Comparison of ENCODE assay signal across 25 cellular contexts in the genomic region with DNA sequence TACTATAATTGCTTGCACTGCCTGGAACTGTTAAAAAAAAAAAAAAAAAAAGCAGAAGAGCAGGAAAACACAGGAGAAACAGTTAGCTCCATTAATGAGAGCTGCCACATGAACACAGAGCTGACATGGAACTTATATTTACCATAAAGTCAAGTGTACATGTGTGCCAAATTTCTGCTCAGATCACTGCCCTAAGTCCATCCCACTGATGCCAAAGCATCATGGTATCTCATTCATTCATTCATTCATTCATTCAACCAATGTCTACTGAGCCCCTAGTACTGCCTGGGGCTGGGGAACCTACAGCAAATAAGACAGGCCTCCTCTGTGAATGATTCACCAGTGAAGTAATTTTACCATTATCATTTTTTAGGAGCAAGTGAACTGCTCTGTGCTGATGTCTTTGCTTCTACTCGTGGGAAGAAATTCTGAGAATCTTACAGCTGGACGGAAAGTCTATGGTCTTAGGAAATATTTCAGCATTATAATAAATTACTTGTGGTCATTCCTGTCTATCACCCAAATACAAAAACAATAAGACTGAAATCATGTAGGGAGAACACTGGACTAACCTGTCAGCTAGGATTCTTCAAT.
"Had no signal": no experiment of that assay in that cellular context is flagged by ENCODE, and none has a peak within 500 bp of the region (broad histone marks: within the 10 kb centered on the region; RNA-seq: fewer than 3 reads in every experiment).

No MANE protein-coding gene starts in this region.

- H3K4me1 Mint-ChIP-seq: activated naive CD4-positive, alpha-beta T cell treated with anti-CD3 and anti-CD28 coated beads, Interleukin-2, amount 50 U/mL, for 24 hours; activated naive CD8-positive, alpha-beta T cell treated with anti-CD3 and anti-CD28 coated beads, Interleukin-2, amount 50 U/mL, for 24 hours; activated T-helper 17 cell treated with anti-CD3 and anti-CD28 coated beads, Interleukin-2, amount 50 U/mL, for 72 hours; stimulated activated naive B cell treated with anti-CD40 and anti-IgM and Interleukin-4, amounts not matched to agents 10 μg/mL and 1 μg/mL and 100 μg/mL, for 72 hours had no signal

- H3K4me3 ChIP-seq: left lung, ovary, stomach, tibial nerve had no signal

- H3K36me3 ChIP-seq: left lung, neutrophil, ovary, stomach, tibial nerve had no signal

- H3K27ac ChIP-seq: left lung, neutrophil, ovary, stomach had no signal

- H3K4me3 Mint-ChIP-seq: activated CD8-positive, alpha-beta T cell treated with anti-CD3 and anti-CD28 coated beads for 36 hours; activated naive CD4-positive, alpha-beta T cell treated with anti-CD3 and anti-CD28 coated beads, Interleukin-2, amount 50 U/mL, for 24 hours; activated naive CD8-positive, alpha-beta T cell treated with anti-CD3 and anti-CD28 coated beads, Interleukin-2, amount 50 U/mL, for 24 hours; activated T-cell treated with anti-CD3 and anti-CD28 coated beads, Interleukin-2, amount 50 U/mL, for 4 hours; activated T-helper 17 cell treated with anti-CD3 and anti-CD28 coated beads, Interleukin-2, amount 50 U/mL, for 72 hours; effector memory CD8-positive, alpha-beta T cell; nephron; stimulated activated naive B cell treated with anti-CD40 and anti-IgM and Interleukin-4, amounts not matched to agents 10 μg/mL and 1 μg/mL and 100 μg/mL, for 72 hours; WTC11 had no signal

- H3K36me3 Mint-ChIP-seq: activated naive CD4-positive, alpha-beta T cell treated with anti-CD3 and anti-CD28 coated beads, Interleukin-2, amount 50 U/mL, for 24 hours; stimulated activated naive B cell treated with anti-CD40 and anti-IgM and Interleukin-4, amounts not matched to agents 10 μg/mL and 1 μg/mL and 100 μg/mL, for 72 hours; WTC11 had no signal

- H3K9me3 ChIP-seq: left lung, neutrophil, ovary, stomach, tibial nerve had no signal

- H3K27ac Mint-ChIP-seq: activated CD8-positive, alpha-beta T cell treated with anti-CD3 and anti-CD28 coated beads for 36 hours; activated naive CD4-positive, alpha-beta T cell treated with anti-CD3 and anti-CD28 coated beads, Interleukin-2, amount 50 U/mL, for 24 hours; activated naive CD8-positive, alpha-beta T cell treated with anti-CD3 and anti-CD28 coated beads, Interleukin-2, amount 50 U/mL, for 24 hours; activated T-helper 17 cell treated with anti-CD3 and anti-CD28 coated beads, Interleukin-2, amount 50 U/mL, for 72 hours; effector memory CD8-positive, alpha-beta T cell; progenitor cell of endocrine pancreas; stimulated activated naive B cell treated with anti-CD40 and anti-IgM and Interleukin-4, amounts not matched to agents 10 μg/mL and 1 μg/mL and 100 μg/mL, for 72 hours; WTC11 had no signal

- H3K9me3 Mint-ChIP-seq: activated CD8-positive, alpha-beta T cell treated with anti-CD3 and anti-CD28 coated beads for 36 hours; activated naive CD4-positive, alpha-beta T cell treated with anti-CD3 and anti-CD28 coated beads, Interleukin-2, amount 50 U/mL, for 24 hours; activated naive CD8-positive, alpha-beta T cell treated with anti-CD3 and anti-CD28 coated beads, Interleukin-2, amount 50 U/mL, for 24 hours; activated T-cell treated with anti-CD3 and anti-CD28 coated beads, Interleukin-2, amount 50 U/mL, for 4 hours; activated T-helper 17 cell treated with anti-CD3 and anti-CD28 coated beads, Interleukin-2, amount 50 U/mL, for 72 hours; effector memory CD8-positive, alpha-beta T cell; nephron; stimulated activated naive B cell treated with anti-CD40 and anti-IgM and Interleukin-4, amounts not matched to agents 10 μg/mL and 1 μg/mL and 100 μg/mL, for 72 hours; WTC11 had no signal

- H3K27me3 ChIP-seq: left lung, ovary, stomach, tibial nerve had no signal

- ATAC-seq: activated CD8-positive, alpha-beta T cell treated with anti-CD3 and anti-CD28 coated beads for 36 hours; activated naive CD8-positive, alpha-beta T cell treated with anti-CD3 and anti-CD28 coated beads, Interleukin-2, amount 50 U/mL, for 24 hours; activated T-cell treated with anti-CD3 and anti-CD28 coated beads, Interleukin-2, amount 50 U/mL, for 4 hours; activated T-helper 17 cell treated with anti-CD3 and anti-CD28 coated beads, Interleukin-2, amount 50 U/mL, for 72 hours; effector memory CD8-positive, alpha-beta T cell; left lung; stimulated activated naive B cell treated with anti-CD40 and anti-IgM and Interleukin-4, amounts not matched to agents 10 μg/mL and 1 μg/mL and 100 μg/mL, for 72 hours; WTC11 had no signal

- DNase-seq: activated CD4-positive, alpha-beta T cell treated with anti-CD3 and anti-CD28 coated beads for 1 hour; activated CD4-positive, alpha-beta T cell treated with anti-CD3 and anti-CD28 coated beads, Interleukin-2, amount 50 U/mL, for 1 hour; activated CD8-positive, alpha-beta T cell treated with anti-CD3 and anti-CD28 coated beads for 36 hours; activated gamma-delta T cell treated with Interleukin-2 at 50 U/mL for 16 hours; activated naive CD8-positive, alpha-beta T cell treated with anti-CD3 and anti-CD28 coated beads, Interleukin-2, amount 50 U/mL, for 24 hours; activated T-cell treated with anti-CD3 and anti-CD28 coated beads, Interleukin-2, amount 50 U/mL, for 4 hours; amygdala; cortex of kidney; effector memory CD8-positive, alpha-beta T cell; erythroblast; head of caudate nucleus; left lung; ovary; stimulated activated CD4-positive, alpha-beta T cell treated with anti-CD3 and anti-CD28 coated beads, Interleukin-15, amount 100 ng/mL, for 24 hours; stimulated activated CD4-positive, alpha-beta T cell treated with anti-CD3 and anti-CD28 coated beads, Interleukin-2, amount 100 ng/mL, for 24 hours; stimulated activated naive B cell treated with anti-CD40 and anti-IgM and Interleukin-4, amounts not matched to agents 10 μg/mL and 1 μg/mL and 100 μg/mL, for 72 hours; stomach; T-helper 2 cell had no signal
